Comparison of ENCODE assay signal across 1 cellular context in genomic region chr1:215595231-215595630, GRCh38.
TF ChIP-seq lines count a peak whose summit lies in the region.

No MANE protein-coding gene starts in this region.

TF ChIP-seq in HCT116, 20 proteins besides CTCF, POLR2A, EP300 and RAD21 (continued from another document):
- TF ChIP-seq EGR1 (IDR thresholded peaks at IDR 0.05; ENCODE audit: low read depth) (no peak), EZH2phosphoT487 (IDR thresholded peaks at IDR 0.05; ENCODE audit: borderline replicate concordance) (no peak), ELF1 (IDR thresholded peaks at IDR 0.05; ENCODE audit: borderline replicate concordance, low read depth) (no peak)
TF ChIP-seq in HCT116: peak in this region for 1.
